8 cellular contexts compared by ENCODE assay signal in genomic region chr16:1781758-1782407, GRCh38. TPM values are rescaled to one million over a fixed set of nuclear protein-coding genes. Genes with fewer than 3 reads are reported as not detected.
DNase-seq lines count a peak whose midpoint lies in the region; ATAC-seq and TF ChIP-seq lines count a peak whose summit lies in the region.

No MANE protein-coding gene starts in this region.

- H3K4ac ChIP-seq in neuronal stem cell (ENCODE audit: low read length), result no peak overlapping the region

- peak overlapping the region; percentile 63 for H2AK5ac ChIP-seq in neuronal stem cell (ENCODE audit: low read depth, low read length)

- H3K4me3 ChIP-seq in fibroblast of mammary gland (ENCODE audit: control insufficient read depth, low read depth, low read length) (peak overlapping the region; percentile 65), neuronal stem cell (ENCODE audit: low read length in 2 of 2) (peak overlapping the region; percentile 95 to 97)

- no peak overlapping the region for H2BK15ac ChIP-seq in neuronal stem cell (ENCODE audit: low read length)

- no peak overlapping the region for H4K8ac ChIP-seq in neuronal stem cell (ENCODE audit: low read depth, low read length)

- no peak overlapping the region for H2BK120ac ChIP-seq in neuronal stem cell (ENCODE audit: low read depth, low read length)

- H3K4me2 ChIP-seq in neuronal stem cell (ENCODE audit: insufficient read depth, low read length, poor library complexity, severe bottlenecking), result peak overlapping the region; percentile 95

- H3K4me1 ChIP-seq in neuronal stem cell (ENCODE audit: control insufficient read depth in 2 of 2, insufficient read depth in 1 of 2, low read depth in 1 of 2, low read length in 2 of 2), result peaks cover 7% of the 10 kb centered on the region in 2 donors

- H2BK5ac ChIP-seq in neuronal stem cell (ENCODE audit: low read length), result no peak overlapping the region

- H2AFZ ChIP-seq in neuronal stem cell (ENCODE audit: low read length), result peak overlapping the region; percentile 79

- no peaks in the 10 kb centered on the region for H3K27me3 ChIP-seq in neuronal stem cell (ENCODE audit: control insufficient read depth in 3 of 3, insufficient read depth in 3 of 3, low read depth in 1 of 3, low read length in 3 of 3)

- no peak overlapping the region for H4K91ac ChIP-seq in neuronal stem cell (ENCODE audit: low read depth, low read length, poor library complexity)

- H3K18ac ChIP-seq in neuronal stem cell (ENCODE audit: low read length), result peak overlapping the region; percentile 71

- no peak for TF ChIP-seq CTCF in fibroblast of mammary gland (conservative IDR thresholded peaks at IDR 0.05; ENCODE audit: control insufficient read depth, insufficient read depth, low read depth, low read length)

- H3K27ac ChIP-seq in neuronal stem cell (replicated peaks; ENCODE audit: low read length), result no peak overlapping the region

- peaks cover 41% of the 10 kb centered on the region for H3K79me1 ChIP-seq in neuronal stem cell (ENCODE audit: low read depth, low read length)

- ATAC-seq in GM18517 (IDR thresholded peaks at IDR 0.05; ENCODE audit: unreplicated experiment), result peak; percentile 5
- peak; percentile 5 for ATAC-seq in HG03457 (IDR thresholded peaks at IDR 0.05; ENCODE audit: unreplicated experiment)
- no peak for ATAC-seq in GM19395 (IDR thresholded peaks at IDR 0.05; ENCODE audit: unreplicated experiment)

- H3K9me3 ChIP-seq in neuronal stem cell (replicated peaks in 1 of 2; ENCODE audit: control insufficient read depth in 2 of 2, insufficient read depth in 1 of 2, low read depth in 1 of 2, low read length in 2 of 2), result no peaks in the 10 kb centered on the region

- H3K14ac ChIP-seq in neuronal stem cell (ENCODE audit: low read length), result no peak overlapping the region

- no peak overlapping the region for H2BK12ac ChIP-seq in neuronal stem cell (ENCODE audit: low read length)

- peaks cover 31 to 68% of the 10 kb centered on the region in 2 donors for H3K36me3 ChIP-seq in neuronal stem cell (replicated peaks in 1 of 2; ENCODE audit: control insufficient read depth in 2 of 2, insufficient read depth in 2 of 2, low read length in 2 of 2)

- DNase-seq in A172 (ENCODE audit: low spot score) (peak; percentile 21), fibroblast of mammary gland (ENCODE audit: low read depth) (no peak), neuronal stem cell (ENCODE audit: low spot score) (peak; percentile 14), NCI-H1105 treated with DMSO at 0.1 percent for 48 hours (lab: John Stamatoyannopoulos, UW) (no peak)
- peak; percentile 35 to 42 for DNase-seq in activated CD4-positive, alpha-beta T cell treated with anti-CD3 and anti-CD28 coated beads, Interleukin-2, amount 50 U/mL, for 48 hours

- H3K23ac ChIP-seq in neuronal stem cell (ENCODE audit: low read depth, low read length, poor library complexity), result peak overlapping the region; percentile 80

- WGBS in neuronal stem cell (ENCODE audit: extremely low coverage in 2 of 2, insufficient read length in 2 of 2, insufficient replicate concordance in 1 of 2), 2 donors, result no CpG with 5 or more reads among the region's 70 CpGs

- peak overlapping the region; percentile 78 for H3K9ac ChIP-seq in neuronal stem cell (ENCODE audit: low read depth, low read length, poor library complexity)

RNA-seq across cellular contexts. Expression of gene SPSB3, which starts 0.5 kb away (rescaled TPM):
- total RNA-seq in A172 (2014; rRNA removed; shearing (Covaris generic)), result 36.7 and 37.9 TPM in 2 replicates
- polyA plus RNA-seq in neuronal stem cell (2013, experiment 1 of 2), result 25.2 TPM
- polyA plus RNA-seq in neuronal stem cell (2013, experiment 2 of 2), result 23.3 TPM

RNA-seq across cellular contexts. Expression of gene NUBP2, which starts 0.9 kb away (rescaled TPM):
- total RNA-seq in A172 (2014; rRNA removed; shearing (Covaris generic)), result 161 and 195 TPM in 2 replicates
- polyA plus RNA-seq in neuronal stem cell (2013, experiment 1 of 2), result 52.2 TPM
- 50.6 TPM for polyA plus RNA-seq in neuronal stem cell (2013, experiment 2 of 2)

RNA-seq across cellular contexts. Expression of gene MRPS34, which starts 8.9 kb away (rescaled TPM):
- 208 and 223 TPM in 2 replicates for total RNA-seq in A172 (2014; rRNA removed; shearing (Covaris generic))
- polyA plus RNA-seq in neuronal stem cell (2013, experiment 1 of 2), result 108 TPM
- 110 TPM for polyA plus RNA-seq in neuronal stem cell (2013, experiment 2 of 2)

RNA-seq across cellular contexts. Expression of gene EME2, which starts 9.3 kb away (rescaled TPM):
- total RNA-seq in A172 (2014; rRNA removed; shearing (Covaris generic)), result 7.8 and 15.8 TPM in 2 replicates
- 3.6 TPM for polyA plus RNA-seq in neuronal stem cell (2013, experiment 1 of 2)
- 3.3 TPM for polyA plus RNA-seq in neuronal stem cell (2013, experiment 2 of 2)

RNA-seq across cellular contexts. Expression of gene NME3, which starts 10.5 kb away (rescaled TPM):
- total RNA-seq in A172 (2014; rRNA removed; shearing (Covaris generic)), result 1.3 and 4.6 TPM in 2 replicates
- polyA plus RNA-seq in neuronal stem cell (2013, experiment 1 of 2), result 38.5 TPM
- polyA plus RNA-seq in neuronal stem cell (2013, experiment 2 of 2), result 35.4 TPM

Comparison
In these comparisons a context has a peak if more than half of its experiments do, and no peak if none do; other contexts are left out.
1. DNase-seq: peak in A172 (single experiment), activated CD4-positive, alpha-beta T cell treated with anti-CD3 and anti-CD28 coated beads, Interleukin-2, amount 50 U/mL, for 48 hours (2 of 2) and neuronal stem cell (single experiment); none in fibroblast of mammary gland (single experiment) and NCI-H1105 treated with DMSO at 0.1 percent for 48 hours (single experiment).